In genomic region chr17:52048503-52048902, GRCh38 we compare ENCODE assay signal across 16 cellular contexts.
DNase-seq lines count a peak whose midpoint lies in the region; ATAC-seq lines count a peak whose summit lies in the region.
"Had no signal": no experiment of that assay in that cellular context is flagged by ENCODE, and none has a peak within 500 bp of the region (broad histone marks: within the 10 kb centered on the region; RNA-seq: fewer than 3 reads in every experiment).

No MANE protein-coding gene starts in this region.

- H3K4me1 ChIP-seq in neuronal stem cell (ENCODE audit: control insufficient read depth in 2 of 2, insufficient read depth in 1 of 2, low read depth in 1 of 2, low read length in 2 of 2): no peaks in the 10 kb centered on the region
- H3K4me1 ChIP-seq: Caco-2 had no signal

- H3K36me3 ChIP-seq in neuronal stem cell (replicated peaks in 1 of 2; ENCODE audit: control insufficient read depth in 2 of 2, insufficient read depth in 2 of 2, low read length in 2 of 2): no peaks in the 10 kb centered on the region

- no peak overlapping the region for H2BK12ac ChIP-seq in neuronal stem cell (ENCODE audit: low read length)

- H3K14ac ChIP-seq in neuronal stem cell (ENCODE audit: low read length): no peak overlapping the region

- no peak overlapping the region for H2AK5ac ChIP-seq in neuronal stem cell (ENCODE audit: low read depth, low read length)

- H3K9ac ChIP-seq in neuronal stem cell (ENCODE audit: low read depth, low read length, poor library complexity): no peak overlapping the region
- H3K9ac ChIP-seq: GM23248 had no signal

- H3K23ac ChIP-seq in neuronal stem cell (ENCODE audit: low read depth, low read length, poor library complexity): no peak overlapping the region

- H3K79me1 ChIP-seq in neuronal stem cell (ENCODE audit: low read depth, low read length): no peaks in the 10 kb centered on the region

- H4K8ac ChIP-seq in neuronal stem cell (ENCODE audit: low read depth, low read length): no peak overlapping the region

- H2AFZ ChIP-seq in neuronal stem cell (ENCODE audit: low read length): no peak overlapping the region
- H2AFZ ChIP-seq: GM23248 had no signal

- no peak overlapping the region for H3K4ac ChIP-seq in neuronal stem cell (ENCODE audit: low read length)

- no peak overlapping the region for H3K4me2 ChIP-seq in neuronal stem cell (ENCODE audit: insufficient read depth, low read length, poor library complexity, severe bottlenecking)

- H3K9me3 ChIP-seq in neuronal stem cell (replicated peaks in 1 of 2; ENCODE audit: control insufficient read depth in 2 of 2, insufficient read depth in 1 of 2, low read depth in 1 of 2, low read length in 2 of 2): no peaks in the 10 kb centered on the region
- H3K9me3 ChIP-seq: Caco-2 had no signal

- H3K18ac ChIP-seq in neuronal stem cell (ENCODE audit: low read length): no peak overlapping the region

- no peak overlapping the region for H3K27ac ChIP-seq in neuronal stem cell (replicated peaks; ENCODE audit: low read length)
- H3K27ac ChIP-seq: C4-2B, GM23248, HL-60 had no signal

- no peak overlapping the region for H2BK5ac ChIP-seq in neuronal stem cell (ENCODE audit: low read length)

- DNase-seq in NCI-H446 treated with DMSO at 0.1 percent for 48 hours (lab: John Stamatoyannopoulos, UW): peak; percentile 1
- DNase-seq in cerebellum (ENCODE audit: low spot score): peak; percentile 32
- peak; percentile 59 for DNase-seq in islet precursor cell
- DNase-seq in activated CD4-positive, CD25-positive, alpha-beta regulatory T cell treated with anti-CD3 and anti-CD28 coated beads, Interleukin-2, amount 50 U/mL, for 72 hours: no peak
- no peak for DNase-seq in neuronal stem cell (ENCODE audit: low spot score)
- no peak for DNase-seq in NCI-H146 (lab: John Stamatoyannopoulos, UW)
- DNase-seq in stimulated activated naive CD8-positive, alpha-beta T cell treated with anti-CD3 and anti-CD28 coated beads, Interleukin-15, Interleukin-2, amounts not matched to agents 100 U/mL and 50 U/mL, for 24 hours: no peak
- DNase-seq: ACHN; AML-193; Caco-2; CD4-positive, alpha-beta T cell; GF-D8; GM23248; HCEC 1CT had no signal

- no peak for ATAC-seq in stimulated activated naive CD8-positive, alpha-beta T cell treated with anti-CD3 and anti-CD28 coated beads, Interleukin-15, Interleukin-2, amounts not matched to agents 100 U/mL and 50 U/mL, for 24 hours

- H2BK15ac ChIP-seq in neuronal stem cell (ENCODE audit: low read length): no peak overlapping the region

- WGBS in neuronal stem cell (ENCODE audit: extremely low coverage in 2 of 2, insufficient read length in 2 of 2, insufficient replicate concordance in 1 of 2), 2 donors: no CpG with 5 or more reads among the region's 1 CpG

- no peak overlapping the region for H3K4me3 ChIP-seq in neuronal stem cell (ENCODE audit: low read length in 2 of 2)
- H3K4me3 ChIP-seq: GM23248 had no signal

- no peaks in the 10 kb centered on the region for H3K27me3 ChIP-seq in neuronal stem cell (ENCODE audit: control insufficient read depth in 3 of 3, insufficient read depth in 3 of 3, low read depth in 1 of 3, low read length in 3 of 3)

- no peak overlapping the region for H2BK120ac ChIP-seq in neuronal stem cell (ENCODE audit: low read depth, low read length)

- no peak overlapping the region for H4K91ac ChIP-seq in neuronal stem cell (ENCODE audit: low read depth, low read length, poor library complexity)

Comparison
In these comparisons a context has a peak if more than half of its experiments do, and no peak if none do; other contexts are left out.
1. DNase-seq: peak in NCI-H446 treated with DMSO at 0.1 percent for 48 hours (single experiment), cerebellum (single experiment) and islet precursor cell (single experiment); none in activated CD4-positive, CD25-positive, alpha-beta regulatory T cell treated with anti-CD3 and anti-CD28 coated beads, Interleukin-2, amount 50 U/mL, for 72 hours (single experiment), neuronal stem cell (single experiment), NCI-H146 (single experiment) and stimulated activated naive CD8-positive, alpha-beta T cell treated with anti-CD3 and anti-CD28 coated beads, Interleukin-15, Interleukin-2, amounts not matched to agents 100 U/mL and 50 U/mL, for 24 hours (single experiment).